ENCODE assay signal across 12 cellular contexts in the genomic region with DNA sequence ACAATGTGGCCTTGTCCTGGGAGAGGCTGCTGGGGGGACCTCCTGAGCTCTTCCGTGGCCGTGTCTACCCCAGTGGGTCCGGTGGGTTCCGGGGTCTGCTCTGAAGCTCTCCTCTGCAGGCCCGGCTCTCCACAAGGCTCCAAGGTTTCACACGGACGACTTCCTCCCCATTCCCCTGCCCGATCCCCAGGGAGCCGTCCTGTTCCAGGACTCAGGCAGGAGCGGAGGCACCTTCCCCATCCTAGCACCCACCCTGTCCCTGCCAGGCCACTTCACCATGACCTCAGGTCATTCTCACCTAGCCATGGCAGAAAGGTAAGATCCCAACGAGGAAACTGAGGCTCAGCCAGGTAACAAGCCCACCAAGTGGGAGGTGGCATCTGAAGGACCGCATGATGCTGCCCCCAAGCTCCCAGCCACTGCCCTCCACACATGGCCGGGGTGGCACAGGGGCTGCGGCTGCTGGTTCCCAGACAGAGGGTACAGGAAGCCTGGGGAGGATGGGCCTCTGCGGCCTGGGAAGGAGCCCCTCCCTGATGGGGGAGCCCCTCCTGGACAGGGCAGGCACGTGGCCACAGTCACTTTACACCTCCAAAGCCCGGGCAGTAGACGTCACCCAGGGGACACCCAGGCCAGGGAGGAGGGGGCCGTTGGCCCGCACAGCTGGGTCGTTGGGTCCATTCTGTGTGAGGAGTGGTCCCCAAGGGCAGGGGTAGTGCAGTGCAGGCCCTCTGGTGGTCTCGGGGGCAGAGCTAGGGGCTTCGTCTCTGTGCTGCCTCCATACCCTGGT.
"Had no signal": no experiment of that assay in that cellular context is flagged by ENCODE, and none has a peak within 500 bp of the region (broad histone marks: within the 10 kb centered on the region; RNA-seq: fewer than 3 reads in every experiment).

No MANE protein-coding gene starts in this region.

- H3K36me3 Mint-ChIP-seq: activated naive CD4-positive, alpha-beta T cell treated with anti-CD3 and anti-CD28 coated beads, Interleukin-2, amount 10 ng/mL, durations not matched to agents 7 days and 5 days; naive B cell; stimulated activated memory B cell treated with anti-CD40 and anti-IgM and Interleukin-4, amounts not matched to agents 10 μg/mL and 1 μg/mL and 100 μg/mL, for 72 hours had no signal

- H3K27ac Mint-ChIP-seq: activated CD4-positive, alpha-beta memory T cell treated with anti-CD3 and anti-CD28 coated beads, Interleukin-2, amount 10 ng/mL, durations not matched to agents 7 days and 5 days; stimulated activated memory B cell treated with anti-CD40 and anti-IgM and Interleukin-4, amounts not matched to agents 10 μg/mL and 1 μg/mL and 100 μg/mL, for 72 hours had no signal

- H2AFZ ChIP-seq: hepatocyte had no signal

- H3K79me2 ChIP-seq: hepatocyte had no signal

- H3K4me3 ChIP-seq: hepatocyte, lower lobe of right lung, right atrium auricular region, upper lobe of left lung had no signal

- H3K27me3 Mint-ChIP-seq: activated CD4-positive, alpha-beta memory T cell treated with anti-CD3 and anti-CD28 coated beads, Interleukin-2, amount 10 ng/mL, durations not matched to agents 7 days and 5 days; activated naive CD4-positive, alpha-beta T cell treated with anti-CD3 and anti-CD28 coated beads, Interleukin-2, amount 10 ng/mL, durations not matched to agents 7 days and 5 days had no signal

- H3K4me2 ChIP-seq: hepatocyte had no signal

- H3K4me3 Mint-ChIP-seq: activated CD4-positive, alpha-beta memory T cell treated with anti-CD3 and anti-CD28 coated beads, Interleukin-2, amount 10 ng/mL, durations not matched to agents 7 days and 5 days; activated naive CD4-positive, alpha-beta T cell treated with anti-CD3 and anti-CD28 coated beads, Interleukin-2, amount 10 ng/mL, durations not matched to agents 7 days and 5 days; stimulated activated memory B cell treated with anti-CD40 and anti-IgM and Interleukin-4, amounts not matched to agents 10 μg/mL and 1 μg/mL and 100 μg/mL, for 72 hours had no signal

- H3K27ac ChIP-seq: brain microvascular endothelial cell, hepatocyte, lower lobe of right lung, right atrium auricular region, upper lobe of left lung had no signal

- H3K36me3 ChIP-seq: brain microvascular endothelial cell, lower lobe of right lung, right atrium auricular region, upper lobe of left lung had no signal

- H3K27me3 ChIP-seq: brain microvascular endothelial cell, hepatocyte, right atrium auricular region, upper lobe of left lung had no signal

- H3K9me3 Mint-ChIP-seq: activated CD4-positive, alpha-beta memory T cell treated with anti-CD3 and anti-CD28 coated beads, Interleukin-2, amount 10 ng/mL, durations not matched to agents 7 days and 5 days; activated naive CD4-positive, alpha-beta T cell treated with anti-CD3 and anti-CD28 coated beads, Interleukin-2, amount 10 ng/mL, durations not matched to agents 7 days and 5 days had no signal

- H3K9me3 ChIP-seq: lower lobe of right lung, right atrium auricular region, upper lobe of left lung had no signal

- H3K4me1 ChIP-seq: right atrium auricular region had no signal

- H3K4me1 Mint-ChIP-seq: stimulated activated memory B cell treated with anti-CD40 and anti-IgM and Interleukin-4, amounts not matched to agents 10 μg/mL and 1 μg/mL and 100 μg/mL, for 72 hours had no signal

- DNase-seq: activated CD4-positive, alpha-beta memory T cell treated with anti-CD3 and anti-CD28 coated beads, Interleukin-2, amount 10 ng/mL, durations not matched to agents 7 days and 5 days; amniotic stem cell; brain microvascular endothelial cell; midbrain; T1000 had no signal
